In genomic region chr3:186955898-186956696, GRCh38 we compare ENCODE assay signal across 18 cellular contexts. TPM values are rescaled to one million over a fixed set of nuclear protein-coding genes. Genes with fewer than 3 reads are reported as not detected.
DNase-seq lines count a peak whose midpoint lies in the region; ATAC-seq, FAIRE-seq and TF ChIP-seq lines count a peak whose summit lies in the region.
"Had no signal": no experiment of that assay in that cellular context is flagged by ENCODE, and none has a peak within 500 bp of the region (broad histone marks: within the 10 kb centered on the region; RNA-seq: fewer than 3 reads in every experiment).

No MANE protein-coding gene starts in this region.

- POLR2A ChIA-PET in K562 (lab: Yijun Ruan, JAX), result interaction anchor here (0.6 to 1.3 kb wide), 3 partner anchors 8 to 129 kb away, joined by 3 to 5 read pairs (median 4); no protein-coding TSS in a partner anchor

- H3K27me3 ChIP-seq in K562 (ENCODE audit: control insufficient read depth in 2 of 2, insufficient read depth in 2 of 2, low read length in 2 of 2), result no peaks in the 10 kb centered on the region
- H3K27me3 ChIP-seq in thoracic aorta (replicated peaks; ENCODE audit: insufficient read depth), result no peaks in the 10 kb centered on the region
- no peaks in the 10 kb centered on the region for H3K27me3 ChIP-seq in body of pancreas
- H3K27me3 ChIP-seq: SJSA1 had no signal

- ATAC-seq in K562, result peak; percentile 59
- ATAC-seq in thoracic aorta (ENCODE audit: insufficient number of reproducible peaks, low FRiP score, low read depth), result peak; percentile 66
- no peak for ATAC-seq in body of pancreas
- ATAC-seq: A549, sciatic nerve had no signal

- H3K9me1 ChIP-seq in K562 (ENCODE audit: control insufficient read depth, insufficient read depth, low read length), result no peaks in the 10 kb centered on the region

- H3K27ac Mint-ChIP-seq in activated naive CD4-positive, alpha-beta T cell treated with anti-CD3 and anti-CD28 coated beads, Interleukin-2, amount 50 U/mL, for 24 hours, result peak overlapping the region; percentile 52
- H3K27ac Mint-ChIP-seq: activated naive CD4-positive, alpha-beta T cell treated with anti-CD3 and anti-CD28 coated beads, Interleukin-2, amount 10 ng/mL, durations not matched to agents 7 days and 5 days had no signal

- peak overlapping the region; percentile 44 for H2AFZ ChIP-seq in K562 (ENCODE audit: low read depth, low read length)

- FAIRE-seq in K562 (lab: Jason Lieb, UNC), result peak; percentile 75
- FAIRE-seq: A549 had no signal

- H3K36me3 Mint-ChIP-seq in activated naive CD4-positive, alpha-beta T cell treated with anti-CD3 and anti-CD28 coated beads, Interleukin-2, amount 50 U/mL, for 24 hours, result peaks cover 25% of the 10 kb centered on the region

- no peak for TF ChIP-seq RAD21 in K562 (CRISPR knock-in tag; conservative IDR thresholded peaks at IDR 0.05 in 1 of 2, IDR thresholded peaks at IDR 0.05 in 1 of 2)

- peak overlapping the region; percentile 63 for H3K4me2 ChIP-seq in K562 (ENCODE audit: insufficient read depth, low read length)
- H3K4me2 ChIP-seq: A549 had no signal

- H3K4me1 ChIP-seq in K562 (replicated peaks in 1 of 2; ENCODE audit: control insufficient read depth in 2 of 2, insufficient read depth in 2 of 2, low read length in 2 of 2) (peaks cover 27 to 40% of the 10 kb centered on the region in 2 experiments), thoracic aorta (ENCODE audit: control insufficient read depth in 1 of 2, low read depth in 2 of 2) (peaks cover 12 to 57% of the 10 kb centered on the region in 2 donors), body of pancreas (no peaks in the 10 kb centered on the region)
- H3K4me1 ChIP-seq: A549, SJSA1 had no signal

- peaks cover 85% of the 10 kb centered on the region for H3K79me2 ChIP-seq in K562 (ENCODE audit: control insufficient read depth, insufficient read depth, low read length)

- in situ Hi-C loops in K562 (cut with MboI), result no loop called here

- peaks cover 8% of the 10 kb centered on the region for H3K9me3 Mint-ChIP-seq in activated naive CD4-positive, alpha-beta T cell treated with anti-CD3 and anti-CD28 coated beads, Interleukin-2, amount 50 U/mL, for 24 hours

- H3K4me1 Mint-ChIP-seq in activated naive CD4-positive, alpha-beta T cell treated with anti-CD3 and anti-CD28 coated beads, Interleukin-2, amount 50 U/mL, for 24 hours, result peaks cover 79% of the 10 kb centered on the region
- H3K4me1 Mint-ChIP-seq: nephron had no signal

- H3K9me3 ChIP-seq in K562 (replicated peaks; ENCODE audit: control insufficient read depth, insufficient read depth, low read depth, low read length) (peaks cover 6% of the 10 kb centered on the region; the same call in 1 of the 2 replicates), thoracic aorta (no peaks in the 10 kb centered on the region), body of pancreas (no peaks in the 10 kb centered on the region)
- H3K9me3 ChIP-seq: A549, SJSA1 had no signal

- no peaks in the 10 kb centered on the region for H3K27me3 Mint-ChIP-seq in activated naive CD4-positive, alpha-beta T cell treated with anti-CD3 and anti-CD28 coated beads, Interleukin-2, amount 50 U/mL, for 24 hours
- H3K27me3 Mint-ChIP-seq: activated naive CD4-positive, alpha-beta T cell treated with anti-CD3 and anti-CD28 coated beads, Interleukin-2, amount 10 ng/mL, durations not matched to agents 7 days and 5 days had no signal

- peak overlapping the region; percentile 63 for H3K27ac ChIP-seq in K562 (ENCODE audit: extremely low read depth, low read depth, low read length)
- peak overlapping the region; percentile 3 to 63 for H3K27ac ChIP-seq in thoracic aorta
- peak overlapping the region in 1 of 4 donors; percentile 38 for H3K27ac ChIP-seq in body of pancreas
- H3K27ac ChIP-seq: A549, SJSA1 had no signal

- CTCF ChIA-PET in K562 (lab: Yijun Ruan, JAX; ENCODE audit: low intra/inter-chr PET ratio), result no interaction called here

- no peak overlapping the region for H3K4me3 Mint-ChIP-seq in activated naive CD4-positive, alpha-beta T cell treated with anti-CD3 and anti-CD28 coated beads, Interleukin-2, amount 50 U/mL, for 24 hours
- H3K4me3 Mint-ChIP-seq: activated naive CD4-positive, alpha-beta T cell treated with anti-CD3 and anti-CD28 coated beads, Interleukin-2, amount 10 ng/mL, durations not matched to agents 7 days and 5 days; nephron had no signal

- BruUV-seq in K562 (replicated peaks; lab: Mats Ljungman, UMichigan), result no TSS peak

- TF ChIP-seq CTCF in K562 (IDR thresholded peaks at IDR 0.05 in 2 of 3, conservative IDR thresholded peaks at IDR 0.05 in 1 of 3; ENCODE audit: insufficient read depth in 2 of 3, low read depth in 1 of 3, low read length in 3 of 3) (no peak), thoracic aorta (IDR thresholded peaks at IDR 0.05) (no peak), body of pancreas (IDR thresholded peaks at IDR 0.05) (no peak)

- peaks cover 4% of the 10 kb centered on the region for H4K20me1 ChIP-seq in K562 (replicated peaks; ENCODE audit: control insufficient read depth, insufficient read depth, low read length)

- TF ChIP-seq POLR2A in K562 (conservative IDR thresholded peaks at IDR 0.05), result no peak
- TF ChIP-seq POLR2A in body of pancreas (IDR thresholded peaks at IDR 0.05), result no peak

- intact Hi-C loops in K562 (cut with micrococcal nuclease), result no loop called here
- intact Hi-C loops in body of pancreas (cut with DNase I), result no loop called here

- WGBS in K562 (ENCODE audit: insufficient coverage, low coverage, missing lambda C conversion rate), result 27% methylated on average over 9 of the region's 9 CpGs
- WGBS in body of pancreas, 2 donors, result 32 to 38% methylated on average over 9 of the region's 9 CpGs

- peak overlapping the region; percentile 32 to 86; a peak in 3 of 4 replicates for H3K9ac ChIP-seq in K562 (ENCODE audit: insufficient read depth in 1 of 2, low read depth in 2 of 2, low read length in 2 of 2)

- H3K4me3 ChIP-seq in K562 (no peak overlapping the region), thoracic aorta (no peak overlapping the region), body of pancreas (no peak overlapping the region)
- H3K4me3 ChIP-seq: A549, SJSA1 had no signal

- 0 out of 2 replicates have a peak, but pooled peaks have one; percentile 16 for TF ChIP-seq EP300 in K562 (IDR thresholded peaks at IDR 0.05; ENCODE audit: low read length)

- DNase-seq in activated naive CD4-positive, alpha-beta T cell treated with anti-CD3 and anti-CD28 coated beads, Interleukin-2, amount 50 U/mL, for 16 hours, result no peak
- DNase-seq in K562 (ENCODE audit: extremely low read depth in 1 of 4, low spot score in 3 of 4), result peak in 2 of 4 experiments; percentile 29 to 55
- DNase-seq in left kidney (ENCODE audit: low read depth, low spot score), result peak; percentile 32
- DNase-seq in thoracic aorta (ENCODE audit: low spot score), result no peak
- DNase-seq in SIG-M5 treated with dmso at 0.1 percent for 504 hours (lab: John Stamatoyannopoulos, UW; ENCODE audit: unreplicated experiment), result no peak
- no peak for DNase-seq in cortex of kidney (lab: John Stamatoyannopoulos, UW)
- no peak for DNase-seq in body of pancreas
- DNase-seq: activated CD8-positive, alpha-beta memory T cell treated with anti-CD3 and anti-CD28 coated beads for 24 hours; activated naive CD4-positive, alpha-beta T cell treated with anti-CD3 and anti-CD28 coated beads, Interleukin-2, amount 10 ng/mL, durations not matched to agents 7 days and 5 days; erythroblast; kidney glomerular epithelial cell; NCI-H1048; stimulated activated CD4-positive, alpha-beta T cell treated with anti-CD3 and anti-CD28 coated beads, Interleukin-2, amount 100 ng/mL, for 48 hours had no signal

- H3K36me3 ChIP-seq in K562 (ENCODE audit: control insufficient read depth, insufficient read depth, low read length), result peaks cover 27% of the 10 kb centered on the region
- no peaks in the 10 kb centered on the region for H3K36me3 ChIP-seq in thoracic aorta
- H3K36me3 ChIP-seq in body of pancreas (replicated peaks in 1 of 2; ENCODE audit: insufficient read depth in 1 of 2, low read depth in 2 of 2), result no peaks in the 10 kb centered on the region
- H3K36me3 ChIP-seq: SJSA1 had no signal

TF ChIP-seq in K562, 482 proteins besides CTCF, POLR2A, EP300 and RAD21 (continues in another document):
- 0 out of 2 replicates have a peak, but pooled peaks have one; percentile 51 for TF ChIP-seq ZNF584 (CRISPR knock-in tag; IDR thresholded peaks at IDR 0.05; ENCODE audit: low read depth)
- TF ChIP-seq SMAD4 (CRISPR knock-in tag; conservative IDR thresholded peaks at IDR 0.05), result 0 out of 2 replicates have a peak, but pooled peaks have one; percentile 69

RNA-seq across cellular contexts. Expression of gene ST6GAL1, which starts 25.8 kb away (rescaled TPM):
- total RNA-seq in K562 (2011; cell fraction: chromatin; rRNA removed; ENCODE audit: low replicate concordance), result 401 and 438 TPM in 2 replicates
- 288 and 318 TPM in 2 replicates for total RNA-seq in K562 (2011; cell fraction: nucleolus; rRNA removed)
- 391 and 510 TPM in 2 replicates for total RNA-seq in K562 (2011; cell fraction: nucleoplasm; rRNA removed)
- total RNA-seq in K562 (2014; rRNA removed), result 57.1 and 57.4 TPM in 2 replicates
- 71.0 and 79.0 TPM in 2 replicates for total RNA-seq in K562 (2014; rRNA removed; fragmentation: Illumina TruSeq; extraction: Trizol)
- 39.3 and 42.3 TPM in 2 replicates for total RNA-seq in K562 (2015; rRNA removed; fragmentation: Illumina TruSeq; extraction: Trizol)
- total RNA-seq in K562 (2021), result 114 and 135 TPM in 2 replicates
- 93.3 and 144 TPM in 2 replicates for polyA plus RNA-seq in K562 (2011; rRNA removed)
- 75.4 and 100 TPM in 2 replicates for polyA plus RNA-seq in K562 (2011; cell fraction: cytosol; rRNA removed)
- polyA plus RNA-seq in K562 (2011; cell fraction: nucleus; rRNA removed), result 62.0 and 106 TPM in 2 replicates
- 65.3 and 96.3 TPM in 2 replicates for polyA plus RNA-seq in K562 (2012)
- 108 and 145 TPM in 2 replicates for polyA plus RNA-seq in K562 (2014; fragmentation: Illumina TruSeq; extraction: Trizol)
- 10 to 100 TPM; 31.9 to 43.0 TPM for polyA plus RNA-seq in K562 (2014; fragmentation: Nextera tagmentation; extraction: Ambion mirVana)
- 74.1 and 80.6 TPM in 2 replicates for polyA plus RNA-seq in K562 (2014; rRNA removed)
- 163 and 272 TPM in 2 replicates for polyA minus RNA-seq in K562 (2011; rRNA and poly(A)+ RNA removed)
- polyA minus RNA-seq in K562 (2011; cell fraction: cytosol; rRNA and poly(A)+ RNA removed), result 58.4 and 107 TPM in 2 replicates
- 86.4 and 113 TPM in 2 replicates for polyA minus RNA-seq in K562 (2011; cell fraction: nucleus; rRNA and poly(A)+ RNA removed)
- total RNA-seq in thoracic aorta, result 100 to 1,000 TPM in 1 of 2 donors, 10 to 100 TPM in 1; 89.5 to 141 TPM
- total RNA-seq in body of pancreas, result 10 to 100 TPM; 10.2 to 12.2 TPM
